ENCODE assay signal across 24 cellular contexts in genomic region chr1:210816136-210816535, GRCh38.
A peak's percentile ranks its signal among the peaks of the same experiment; 100 is the strongest.
DNase-seq lines count a peak whose midpoint lies in the region; ATAC-seq and TF ChIP-seq lines count a peak whose summit lies in the region.
"Had no signal": no experiment of that assay in that cellular context is flagged by ENCODE, and none has a peak within 500 bp of the region (broad histone marks: within the 10 kb centered on the region; RNA-seq: fewer than 3 reads in every experiment).

No MANE protein-coding gene starts in this region.

- no peaks in the 10 kb centered on the region for H3K27me3 ChIP-seq in spleen (replicated peaks in 1 of 7)
- H3K27me3 ChIP-seq: gastroesophageal sphincter, thyroid gland, vagina had no signal

- DNase-seq in NCI-H2171 treated with DMSO at 0.1 percent for 48 hours (lab: John Stamatoyannopoulos, UW) (peak; percentile 12), NCI-H2171 (lab: John Stamatoyannopoulos, UW) (no peak), DMS 273 (lab: John Stamatoyannopoulos, UW; ENCODE audit: unreplicated experiment) (peak; percentile 41), NCI-H774 (lab: John Stamatoyannopoulos, UW) (peak; percentile 22), head of caudate nucleus (peak in 22 of 42 donors; percentile 8 to 73 (median 41)), NCI-H446 treated with DMSO at 0.1 percent for 48 hours (lab: John Stamatoyannopoulos, UW) (no peak), spleen (no peak)
- DNase-seq: activated CD4-positive, alpha-beta T cell treated with anti-CD3 and anti-CD28 coated beads, Interleukin-2, amount 50 U/mL, for 4 hours; activated CD8-positive, alpha-beta memory T cell treated with anti-CD3 and anti-CD28 coated beads, Interleukin-2, amount 10 ng/mL, durations not matched to agents 7 days and 5 days; activated naive CD4-positive, alpha-beta T cell; activated T-cell treated with anti-CD3 and anti-CD28 coated beads, Interleukin-2, amount 50 U/mL, for 48 hours; CD4-positive, CD25-positive, alpha-beta regulatory T cell; left colon; NCI-H2029; NCI-H446; NK-92 treated with Interleukin-12 subunit alpha and Interleukin-12 subunit beta, amount 100 ng/mL, for 24 hours; PC-3; stimulated activated CD4-positive, alpha-beta T cell treated with anti-CD3 and anti-CD28 coated beads, Interleukin-4, amount 100 ng/mL, for 24 hours; thyroid gland had no signal

- H3K9me3 ChIP-seq in spleen = no peaks in the 10 kb centered on the region
- H3K9me3 ChIP-seq: gastroesophageal sphincter, thyroid gland, vagina had no signal

- no peak for TF ChIP-seq POLR2A in spleen (IDR thresholded peaks at IDR 0.05)

- no peak overlapping the region for H3K4me3 ChIP-seq in spleen
- H3K4me3 ChIP-seq: gastroesophageal sphincter, thyroid gland, vagina had no signal

- no peak for ATAC-seq in HG02938 (IDR thresholded peaks at IDR 0.05; ENCODE audit: unreplicated experiment)
- ATAC-seq: activated CD4-positive, CD25-positive, alpha-beta regulatory T cell treated with anti-CD3 and anti-CD28 coated beads, Interleukin-2, amount 50 U/mL, for 24 hours; activated CD8-positive, alpha-beta memory T cell treated with anti-CD3 and anti-CD28 coated beads, Interleukin-2, amount 10 ng/mL, durations not matched to agents 7 days and 5 days; gastroesophageal sphincter; left colon; PC-3; sciatic nerve had no signal

- no peak overlapping the region for H3K27ac ChIP-seq in spleen
- H3K27ac ChIP-seq: gastroesophageal sphincter, thyroid gland, vagina had no signal

- TF ChIP-seq CTCF in spleen (IDR thresholded peaks at IDR 0.05 in 8 of 11, conservative IDR thresholded peaks at IDR 0.05 in 3 of 11) = no peak

- H3K36me3 ChIP-seq in spleen = no peaks in the 10 kb centered on the region
- H3K36me3 ChIP-seq: gastroesophageal sphincter, thyroid gland, vagina had no signal

- intact Hi-C loops in head of caudate nucleus (cut with DNase I) (no loop called here), spleen (cut with DNase I; ENCODE audit: low total_unique reads) (no loop called here)

- WGBS in spleen, 5 donors = 66 to 89% (median 77%) methylated on average over 5 of the region's 5 CpGs

- no peaks in the 10 kb centered on the region for H3K4me1 ChIP-seq in spleen
- H3K4me1 ChIP-seq: gastroesophageal sphincter, thyroid gland, vagina had no signal

Comparison
In these comparisons a context has a peak if more than half of its experiments do, and no peak if none do; other contexts are left out.
1. DNase-seq: peak in NCI-H2171 treated with DMSO at 0.1 percent for 48 hours (single experiment), DMS 273 (single experiment), NCI-H774 (single experiment) and head of caudate nucleus (22 of 42); none in NCI-H2171 (single experiment), NCI-H446 treated with DMSO at 0.1 percent for 48 hours (single experiment) and spleen (single experiment).